In genomic region chr13:80685942-80686341, GRCh38 we compare ENCODE assay signal across 23 cellular contexts.
"Had no signal": no experiment of that assay in that cellular context is flagged by ENCODE, and none has a peak within 500 bp of the region (broad histone marks: within the 10 kb centered on the region; RNA-seq: fewer than 3 reads in every experiment).

No MANE protein-coding gene starts in this region.

- H3K27ac Mint-ChIP-seq: activated CD4-positive, alpha-beta memory T cell treated with anti-CD3 and anti-CD28 coated beads for 36 hours; activated CD4-positive, alpha-beta T cell treated with anti-CD3 and anti-CD28 coated beads, Interleukin-2, amount 10 ng/mL, durations not matched to agents 24 days and 14 days; activated naive CD4-positive, alpha-beta T cell treated with anti-CD3 and anti-CD28 coated beads, Interleukin-2, amount 10 ng/mL, durations not matched to agents 7 days and 5 days; activated naive CD8-positive, alpha-beta T cell treated with anti-CD3 and anti-CD28 coated beads, Interleukin-2, amount 10 ng/mL, durations not matched to agents 7 days and 5 days; activated T-helper 1 cell treated with anti-CD3 and anti-CD28 coated beads, Interleukin-12 subunit alpha, Interleukin-12 subunit beta, Interleukin-2, Interleukin-4 antibody, amounts not matched to agents 30 ng/mL and 10 ng/mL and 1 ng/mL, durations not matched to agents 14 hours and 24 hours and 36 hours; brain; naive thymus-derived CD4-positive, alpha-beta T cell had no signal

- H3K36me3 Mint-ChIP-seq: activated CD4-positive, alpha-beta memory T cell treated with anti-CD3 and anti-CD28 coated beads for 36 hours; activated naive CD4-positive, alpha-beta T cell treated with anti-CD3 and anti-CD28 coated beads, Interleukin-2, amount 10 ng/mL, durations not matched to agents 7 days and 5 days; activated naive CD8-positive, alpha-beta T cell treated with anti-CD3 and anti-CD28 coated beads, Interleukin-2, amount 10 ng/mL, durations not matched to agents 7 days and 5 days; brain; naive thymus-derived CD4-positive, alpha-beta T cell had no signal

- H3K27me3 Mint-ChIP-seq: activated CD4-positive, alpha-beta memory T cell treated with anti-CD3 and anti-CD28 coated beads for 36 hours; activated CD4-positive, alpha-beta T cell treated with anti-CD3 and anti-CD28 coated beads, Interleukin-2, amount 10 ng/mL, durations not matched to agents 24 days and 14 days; activated naive CD4-positive, alpha-beta T cell treated with anti-CD3 and anti-CD28 coated beads, Interleukin-2, amount 10 ng/mL, durations not matched to agents 7 days and 5 days; activated naive CD8-positive, alpha-beta T cell treated with anti-CD3 and anti-CD28 coated beads, Interleukin-2, amount 10 ng/mL, durations not matched to agents 7 days and 5 days; brain; naive thymus-derived CD4-positive, alpha-beta T cell had no signal

- DNase-seq: activated CD4-positive, alpha-beta memory T cell treated with anti-CD3 and anti-CD28 coated beads for 36 hours; activated CD4-positive, alpha-beta T cell treated with anti-CD3 and anti-CD28 coated beads, Interleukin-2, amount 10 ng/mL, durations not matched to agents 24 days and 14 days; activated CD4-positive, CD25-positive, alpha-beta regulatory T cell treated with anti-CD3 and anti-CD28 coated beads, Interleukin-2, amount 50 U/mL, for 72 hours; activated CD8-positive, alpha-beta memory T cell treated with anti-CD3 and anti-CD28 coated beads, Interleukin-2, amount 50 U/mL, for 4 hours; activated gamma-delta T cell; activated naive CD4-positive, alpha-beta T cell treated with anti-CD3 and anti-CD28 coated beads, Interleukin-2, amount 10 ng/mL, durations not matched to agents 7 days and 5 days; activated naive CD8-positive, alpha-beta T cell treated with anti-CD3 and anti-CD28 coated beads, Interleukin-2, amount 10 ng/mL, durations not matched to agents 7 days and 5 days; activated T-cell treated with anti-CD3 and anti-CD28 coated beads, Interleukin-2, amount 50 U/mL, for 1 hour; cerebellar nuclear complex; colonic mucosa; effector memory CD4-positive, alpha-beta T cell; left lung; lower lobe of right lung; naive thymus-derived CD4-positive, alpha-beta T cell; stimulated activated CD4-positive, alpha-beta T cell treated with anti-CD3 and anti-CD28 coated beads, Interleukin-1b, Interleukin-23, amount 100 ng/mL, for 48 hours; stimulated activated CD4-positive, alpha-beta T cell treated with anti-CD3 and anti-CD28 coated beads, Interleukin-4, amount 100 ng/mL, for 4 hours; stimulated activated CD8-positive, alpha-beta memory T cell treated with anti-CD3 and anti-CD28 coated beads, Interleukin-4, amount 100 ng/mL, for 48 hours; stimulated activated naive CD4-positive, alpha-beta T cell; T-helper 9 cell; tibial artery; WERI-Rb-1 had no signal

- ATAC-seq: left lung; lower lobe of right lung; naive thymus-derived CD4-positive, alpha-beta T cell had no signal

- H3K9me3 Mint-ChIP-seq: activated naive CD8-positive, alpha-beta T cell treated with anti-CD3 and anti-CD28 coated beads, Interleukin-2, amount 10 ng/mL, durations not matched to agents 7 days and 5 days; activated T-helper 1 cell treated with anti-CD3 and anti-CD28 coated beads, Interleukin-12 subunit alpha, Interleukin-12 subunit beta, Interleukin-2, Interleukin-4 antibody, amounts not matched to agents 30 ng/mL and 10 ng/mL and 1 ng/mL, durations not matched to agents 14 hours and 24 hours and 36 hours had no signal

- H3K4me1 Mint-ChIP-seq: activated CD4-positive, alpha-beta T cell treated with anti-CD3 and anti-CD28 coated beads, Interleukin-2, amount 10 ng/mL, durations not matched to agents 24 days and 14 days; activated naive CD4-positive, alpha-beta T cell treated with anti-CD3 and anti-CD28 coated beads, Interleukin-2, amount 10 ng/mL, durations not matched to agents 7 days and 5 days; activated naive CD8-positive, alpha-beta T cell treated with anti-CD3 and anti-CD28 coated beads, Interleukin-2, amount 10 ng/mL, durations not matched to agents 7 days and 5 days; naive thymus-derived CD4-positive, alpha-beta T cell had no signal

- H3K4me3 Mint-ChIP-seq: activated CD4-positive, alpha-beta memory T cell treated with anti-CD3 and anti-CD28 coated beads for 36 hours; activated CD4-positive, alpha-beta T cell treated with anti-CD3 and anti-CD28 coated beads, Interleukin-2, amount 10 ng/mL, durations not matched to agents 24 days and 14 days; activated naive CD4-positive, alpha-beta T cell treated with anti-CD3 and anti-CD28 coated beads, Interleukin-2, amount 10 ng/mL, durations not matched to agents 7 days and 5 days; activated naive CD8-positive, alpha-beta T cell treated with anti-CD3 and anti-CD28 coated beads, Interleukin-2, amount 10 ng/mL, durations not matched to agents 7 days and 5 days; activated T-helper 1 cell treated with anti-CD3 and anti-CD28 coated beads, Interleukin-12 subunit alpha, Interleukin-12 subunit beta, Interleukin-2, Interleukin-4 antibody, amounts not matched to agents 30 ng/mL and 10 ng/mL and 1 ng/mL, durations not matched to agents 14 hours and 24 hours and 36 hours; brain; naive thymus-derived CD4-positive, alpha-beta T cell had no signal
